In the genomic region with DNA sequence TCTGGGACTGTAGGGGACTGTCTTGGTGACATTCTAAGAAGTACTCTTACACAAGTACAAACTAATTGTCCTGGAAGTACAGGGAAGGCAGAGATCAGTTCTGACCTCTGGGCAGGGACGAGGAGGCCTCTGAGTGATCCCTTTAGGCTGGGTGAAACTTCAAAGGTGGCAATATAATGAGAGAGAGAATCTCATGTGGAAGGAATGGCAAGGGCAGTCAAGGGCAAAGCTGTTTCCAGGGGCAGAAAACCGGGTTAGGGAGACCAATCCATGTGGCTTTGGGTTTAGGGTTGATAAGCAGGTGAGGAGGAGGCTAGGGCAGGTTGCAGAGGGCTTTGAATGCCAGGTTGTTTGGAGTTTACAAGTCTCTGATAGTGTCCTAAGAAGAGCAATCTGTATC, we compare ENCODE assay signal across 11 cellular contexts. TPM values are rescaled to one million over a fixed set of nuclear protein-coding genes. Genes with fewer than 3 reads are reported as not detected.
DNase-seq lines count a peak whose midpoint lies in the region; ATAC-seq, FAIRE-seq and TF ChIP-seq lines count a peak whose summit lies in the region.
"Had no signal": no experiment of that assay in that cellular context is flagged by ENCODE, and none has a peak within 500 bp of the region (broad histone marks: within the 10 kb centered on the region; RNA-seq: fewer than 3 reads in every experiment).

No MANE protein-coding gene starts in this region.

- no peak overlapping the region for H2AFZ ChIP-seq in trophoblast cell (ENCODE audit: insufficient read depth, low read length, poor library complexity)

- H3K9me3 ChIP-seq in trophoblast cell (ENCODE audit: insufficient read depth, low read depth, low read length) (no peaks in the 10 kb centered on the region), sigmoid colon (no peaks in the 10 kb centered on the region)

- TF ChIP-seq POLR2A in GM12892 (IDR thresholded peaks at IDR 0.05; ENCODE audit: low read depth, low read length), result no peak
- no peak for TF ChIP-seq POLR2A in sigmoid colon (IDR thresholded peaks at IDR 0.05)

- H3K4me1 Mint-ChIP-seq in T-helper 1 cell treated with Interleukin-12 subunit alpha and Interleukin-12 subunit beta and Interleukin-4 antibody, amounts not matched to agents 30 μg/mL and 1 μg/mL, for 36 hours (ENCODE audit: low read depth), result peaks cover 34% of the 10 kb centered on the region

- H3K79me1 ChIP-seq in trophoblast cell (ENCODE audit: low read length), result peaks cover 10% of the 10 kb centered on the region

- H3K9me3 Mint-ChIP-seq in T-helper 1 cell treated with Interleukin-12 subunit alpha and Interleukin-12 subunit beta and Interleukin-4 antibody, amounts not matched to agents 30 μg/mL and 1 μg/mL, for 36 hours, result no peaks in the 10 kb centered on the region

- H3K4me3 ChIP-seq in LNCaP clone FGC (ENCODE audit: low read depth, low read length), result peak overlapping the region; percentile 53
- H3K4me3 ChIP-seq in trophoblast cell (ENCODE audit: low read depth, low read length), result no peak overlapping the region
- no peak overlapping the region for H3K4me3 ChIP-seq in sigmoid colon

- H2BK120ac ChIP-seq in trophoblast cell (ENCODE audit: insufficient read depth, low read length, poor library complexity), result peak overlapping the region; percentile 25

- peak overlapping the region; percentile 82 for H2BK12ac ChIP-seq in trophoblast cell (ENCODE audit: low read length)

- intact Hi-C loops in left ventricle myocardium superior (cut with micrococcal nuclease), result no loop called here
- intact Hi-C loops in sigmoid colon (cut with DNase I), result no loop called here

- H2BK5ac ChIP-seq in trophoblast cell (ENCODE audit: low read depth, low read length, poor library complexity), result no peak overlapping the region

- peak; percentile 24 for ATAC-seq in left ventricle myocardium superior

- TF ChIP-seq EP300 in sigmoid colon (IDR thresholded peaks at IDR 0.05), result no peak

- no peak for DNase-seq in T-helper 1 cell
- no peak for DNase-seq in LNCaP clone FGC (ENCODE audit: low read depth)
- no peak for DNase-seq in left ventricle myocardium superior
- DNase-seq in trophoblast cell, result no peak
- DNase-seq in GM12892 (ENCODE audit: insufficient read length), result no peak
- no peak for DNase-seq in NCI-H1105 treated with DMSO at 0.1 percent for 48 hours (lab: John Stamatoyannopoulos, UW)
- no peak for DNase-seq in sigmoid colon
- DNase-seq: activated CD4-positive, CD25-positive, alpha-beta regulatory T cell had no signal

- FAIRE-seq in GM12892 (lab: Jason Lieb, UNC), result no peak
- FAIRE-seq: A204.1, HTR-8/SVneo had no signal

- H3K4me2 ChIP-seq in trophoblast cell (ENCODE audit: low read length), result no peak overlapping the region

- no peak overlapping the region for H4K12ac ChIP-seq in trophoblast cell (ENCODE audit: low read depth, low read length)

- TF ChIP-seq CTCF in LNCaP clone FGC (IDR thresholded peaks at IDR 0.05; ENCODE audit: control insufficient read depth, extremely low read depth, insufficient read depth) (no peak), sigmoid colon (IDR thresholded peaks at IDR 0.05) (no peak)

- H3K4me3 Mint-ChIP-seq in T-helper 1 cell treated with Interleukin-12 subunit alpha and Interleukin-12 subunit beta and Interleukin-4 antibody, amounts not matched to agents 30 μg/mL and 1 μg/mL, for 36 hours, result peak overlapping the region; percentile 18

- no peak overlapping the region for H3K9ac ChIP-seq in trophoblast cell (ENCODE audit: low read length)

- H3K4me1 ChIP-seq in trophoblast cell (ENCODE audit: control insufficient read depth in 1 of 2, insufficient read depth in 2 of 2, low read length in 2 of 2) (peaks cover 11 to 12% of the 10 kb centered on the region in 2 experiments), sigmoid colon (no peaks in the 10 kb centered on the region)

- H3K27ac ChIP-seq in trophoblast cell (ENCODE audit: low read depth, low read length) (peak overlapping the region; percentile 7), sigmoid colon (no peak overlapping the region)

- H3K4ac ChIP-seq in trophoblast cell (ENCODE audit: low read depth, low read length), result no peak overlapping the region

- no peak overlapping the region for H3K23ac ChIP-seq in trophoblast cell (ENCODE audit: low read length)

- no peaks in the 10 kb centered on the region for H3K27me3 Mint-ChIP-seq in T-helper 1 cell treated with Interleukin-12 subunit alpha and Interleukin-12 subunit beta and Interleukin-4 antibody, amounts not matched to agents 30 μg/mL and 1 μg/mL, for 36 hours (ENCODE audit: low read depth)

- no peaks in the 10 kb centered on the region for H3K36me3 ChIP-seq in trophoblast cell (ENCODE audit: control insufficient read depth in 1 of 2, insufficient read depth in 2 of 2, low read length in 2 of 2)
- peaks cover 0 to 7% (median 0%) of the 10 kb centered on the region in 4 donors for H3K36me3 ChIP-seq in sigmoid colon

- peak overlapping the region; percentile 34 for H3K27ac Mint-ChIP-seq in T-helper 1 cell treated with Interleukin-12 subunit alpha and Interleukin-12 subunit beta and Interleukin-4 antibody, amounts not matched to agents 30 μg/mL and 1 μg/mL, for 36 hours

- H4K91ac ChIP-seq in trophoblast cell (ENCODE audit: low read depth, low read length), result peak overlapping the region; percentile 65

- no peaks in the 10 kb centered on the region for H3K36me3 Mint-ChIP-seq in T-helper 1 cell treated with Interleukin-12 subunit alpha and Interleukin-12 subunit beta and Interleukin-4 antibody, amounts not matched to agents 30 μg/mL and 1 μg/mL, for 36 hours (ENCODE audit: low read depth)

- no CpG with 5 or more reads among the region's 2 CpGs for WGBS in trophoblast cell (ENCODE audit: extremely low coverage, insufficient coverage, insufficient read length)
- WGBS in sigmoid colon, 2 donors, result 22 to 70% methylated on average over 2 of the region's 2 CpGs

- H4K8ac ChIP-seq in trophoblast cell (ENCODE audit: low read depth, low read length), result peak overlapping the region; percentile 57

- H3K14ac ChIP-seq in trophoblast cell (ENCODE audit: low read length), result peak overlapping the region; percentile 30

- no peaks in the 10 kb centered on the region for H3K27me3 ChIP-seq in trophoblast cell (ENCODE audit: insufficient read depth, low read length)
- no peaks in the 10 kb centered on the region for H3K27me3 ChIP-seq in sigmoid colon

- peak overlapping the region; percentile 81 for H2AK5ac ChIP-seq in trophoblast cell (ENCODE audit: low read length)

- H3K18ac ChIP-seq in trophoblast cell (ENCODE audit: low read length), result no peak overlapping the region

- H3K79me2 ChIP-seq in trophoblast cell (ENCODE audit: control insufficient read depth, insufficient read depth, low read length, poor library complexity), result peaks cover 6% of the 10 kb centered on the region

RNA-seq across cellular contexts. Expression of a gene that starts 21.3 kb away (rescaled TPM):
- total RNA-seq in left ventricle myocardium superior (161 TPM), sigmoid colon (100 to 1,000 TPM; 147 to 273 (median 184) TPM)
- 280 and 288 TPM in 2 replicates for polyA plus RNA-seq in trophoblast cell (2013)
- 155 TPM for polyA plus RNA-seq in GM12892 (2012; ENCODE audit: missing spikeins)
- 100 to 1,000 TPM in 1 of 3 donors, 10 to 100 TPM in 2; 63.7 to 307 (median 88.3) TPM for polyA plus RNA-seq in sigmoid colon
